Comparison of ENCODE assay signal across 10 cellular contexts in the genomic region with DNA sequence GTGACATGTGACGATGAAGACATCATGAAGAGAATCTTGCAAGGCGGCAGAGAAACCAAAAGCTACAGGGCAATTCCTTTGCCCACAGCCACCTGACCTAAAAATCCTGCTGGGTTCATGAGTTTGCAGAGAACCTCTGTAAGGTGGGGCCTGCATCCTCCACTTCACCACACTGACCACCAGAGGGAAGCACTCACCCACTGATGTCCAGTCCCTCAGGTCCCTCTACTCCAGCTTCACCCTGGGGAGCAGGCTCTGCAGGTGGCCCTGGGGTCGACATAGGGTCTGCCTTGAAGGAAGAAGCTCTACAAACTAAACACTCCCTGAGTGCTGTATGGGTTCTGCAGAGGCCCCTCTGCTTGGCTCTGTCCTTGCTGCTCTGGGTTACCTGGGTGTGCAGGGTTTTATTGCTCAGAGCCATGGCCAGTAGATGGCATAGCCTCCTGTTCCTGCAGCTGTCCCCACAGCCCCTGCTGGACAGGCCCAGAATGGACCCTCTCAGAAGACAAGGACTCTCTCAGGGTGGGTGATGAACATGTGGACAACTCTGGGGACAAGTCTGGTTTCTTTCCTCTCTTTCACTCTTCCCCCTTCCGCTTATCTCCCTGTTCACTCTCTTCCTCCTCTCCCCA. TPM values are rescaled to one million over a fixed set of nuclear protein-coding genes. Genes with fewer than 3 reads are reported as not detected.
DNase-seq lines count a peak whose midpoint lies in the region; ATAC-seq and TF ChIP-seq lines count a peak whose summit lies in the region.
"Not testable (repeated sequence)": the region's sequence is repeated elsewhere in the genome, so short reads cannot be mapped to it uniquely, and the experiment has no call there.
"Had no signal": no experiment of that assay in that cellular context is flagged by ENCODE, and none has a peak within 500 bp of the region (broad histone marks: within the 10 kb centered on the region; RNA-seq: fewer than 3 reads in every experiment).

No MANE protein-coding gene starts in this region.

- ATAC-seq in GM18517 (IDR thresholded peaks at IDR 0.05; ENCODE audit: unreplicated experiment) (peak; percentile 49), HG02884 (IDR thresholded peaks at IDR 0.05; ENCODE audit: unreplicated experiment) (peak; percentile 91)

- not testable (repeated sequence) for H2AFZ ChIP-seq in mammary epithelial cell (ENCODE audit: low read depth, low read length); smooth muscle cell (ENCODE audit: low read depth)

- intact Hi-C loops in mammary epithelial cell (cut with micrococcal nuclease), result loop anchor here (10.0 kb wide), 1 partner anchor 195 kb away; no protein-coding TSS in a partner anchor

- not testable (repeated sequence) for H3F3A ChIP-seq in smooth muscle cell (ENCODE audit: low read depth)

- TF ChIP-seq CTCF in AG10803 (conservative IDR thresholded peaks at IDR 0.05; ENCODE audit: low read length) (peak; percentile 58), mammary epithelial cell (conservative IDR thresholded peaks at IDR 0.05 in 1 of 2, IDR thresholded peaks at IDR 0.05 in 1 of 2; ENCODE audit: extremely low read depth in 1 of 2, insufficient read depth in 1 of 2, low read depth in 1 of 2, low read length in 2 of 2) (peak; percentile 28 to 51), smooth muscle cell (IDR thresholded peaks at IDR 0.05; ENCODE audit: borderline replicate concordance, insufficient read depth, poor library complexity, severe bottlenecking) (peak; percentile 60)

- not testable (repeated sequence) for H3K9ac ChIP-seq in mammary epithelial cell (ENCODE audit: insufficient read depth, low read length); smooth muscle cell (ENCODE audit: low read depth)

- not testable (repeated sequence) for H3K36me3 ChIP-seq in mammary epithelial cell (ENCODE audit: insufficient read depth, low read length); smooth muscle cell (ENCODE audit: low read depth)

- not testable (repeated sequence) for H4K20me1 ChIP-seq in mammary epithelial cell (ENCODE audit: insufficient read depth, low read length); smooth muscle cell (ENCODE audit: low read depth)

- H3K27me3 ChIP-seq in mammary epithelial cell (ENCODE audit: insufficient read depth, low read length); smooth muscle cell (ENCODE audit: low read depth): not testable (repeated sequence)

- peak; percentile 16 for DNase-seq in AG10803 (ENCODE audit: low read depth)
- DNase-seq in NCI-H146 (lab: John Stamatoyannopoulos, UW), result peak; percentile 4
- DNase-seq in UCSD-AML1 (lab: John Stamatoyannopoulos, UW; ENCODE audit: unreplicated experiment), result peak; percentile 24
- DNase-seq in mammary epithelial cell, result peak; percentile 24
- peak; percentile 7 for DNase-seq in inferior parietal cortex (ENCODE audit: extremely low spot score)
- not testable (repeated sequence) for DNase-seq in smooth muscle cell (lab: John Stamatoyannopoulos, UW; ENCODE audit: unreplicated experiment)

- H3K4me3 ChIP-seq in AG10803 (ENCODE audit: low read length); mammary epithelial cell (replicated peaks in 1 of 3; ENCODE audit: insufficient read depth in 1 of 3, low read depth in 2 of 3, low read length in 3 of 3); smooth muscle cell: not testable (repeated sequence)

- not testable (repeated sequence) for H3K27ac ChIP-seq in mammary epithelial cell (ENCODE audit: insufficient read depth, low read depth, low read length); smooth muscle cell (ENCODE audit: low read depth)

- not testable (repeated sequence) for H3K4me1 ChIP-seq in mammary epithelial cell (ENCODE audit: insufficient read depth, low read length); smooth muscle cell (ENCODE audit: low read depth)

- not testable (repeated sequence) for H3K79me2 ChIP-seq in mammary epithelial cell (ENCODE audit: insufficient read depth, low read length); smooth muscle cell (ENCODE audit: low read depth)

- BruUV-seq in mammary epithelial cell (replicated peaks; lab: Mats Ljungman, UMichigan), result not testable (repeated sequence)

- dilution Hi-C loops in mammary epithelial cell (cut with HindIII; ENCODE audit: low sequenced_read_pairs), result not testable (repeated sequence)

- H3K4me2 ChIP-seq in mammary epithelial cell (ENCODE audit: insufficient read depth, low read depth, low read length); smooth muscle cell: not testable (repeated sequence)

- in situ Hi-C loops in mammary epithelial cell (cut with MboI; ENCODE audit: low sequenced_read_pairs in 2 of 2), result not testable (repeated sequence)

- WGBS in mammary epithelial cell (ENCODE audit: low coverage, missing lambda C conversion rate), result 42% methylated on average over 4 of the region's 4 CpGs
- WGBS in smooth muscle cell (ENCODE audit: low lambda C conversion rate), result 36% methylated on average over 4 of the region's 4 CpGs

- CTCF ChIA-PET in mammary epithelial cell (lab: Charles Lee; ENCODE audit: low non-redundant PET), result not testable (repeated sequence)

- not testable (repeated sequence) for H3K9me3 ChIP-seq in mammary epithelial cell (replicated peaks; ENCODE audit: insufficient read depth, low read length); smooth muscle cell (replicated peaks; ENCODE audit: low read depth)

RNA-seq across cellular contexts. Expression of a gene that starts 27.2 kb away (rescaled TPM):
- total RNA-seq in mammary epithelial cell (not detected), smooth muscle cell (0.27 TPM in 1 of 2 replicates, not detected in the other)
- polyA plus RNA-seq in mammary epithelial cell (not detected), smooth muscle cell (1.7 and 2.0 TPM in 2 replicates)
- not detected for polyA minus RNA-seq in mammary epithelial cell
- total RNA-seq: CD4-positive, alpha-beta memory T cell; T-helper 1 cell treated with Interleukin-12 subunit alpha and Interleukin-12 subunit beta and Interleukin-4 antibody, amounts not matched to agents 30 ng/mL and 1 ng/mL, for 36 hours had no signal
- polyA plus RNA-seq: CD4-positive, alpha-beta memory T cell had no signal

RNA-seq across cellular contexts. Expression of a gene that starts 48.6 kb away (rescaled TPM):
- not detected for total RNA-seq in mammary epithelial cell
- polyA plus RNA-seq in mammary epithelial cell, result not detected
- not detected for polyA minus RNA-seq in mammary epithelial cell
- total RNA-seq in smooth muscle cell, result 1.3 and 9.3 TPM in 2 replicates
- 1.9 and 27.7 TPM in 2 replicates for polyA plus RNA-seq in smooth muscle cell
- total RNA-seq: CD4-positive, alpha-beta memory T cell; T-helper 1 cell treated with Interleukin-12 subunit alpha and Interleukin-12 subunit beta and Interleukin-4 antibody, amounts not matched to agents 30 ng/mL and 1 ng/mL, for 36 hours had no signal
- polyA plus RNA-seq: CD4-positive, alpha-beta memory T cell had no signal
